8 cellular contexts compared by ENCODE assay signal in the genomic region with DNA sequence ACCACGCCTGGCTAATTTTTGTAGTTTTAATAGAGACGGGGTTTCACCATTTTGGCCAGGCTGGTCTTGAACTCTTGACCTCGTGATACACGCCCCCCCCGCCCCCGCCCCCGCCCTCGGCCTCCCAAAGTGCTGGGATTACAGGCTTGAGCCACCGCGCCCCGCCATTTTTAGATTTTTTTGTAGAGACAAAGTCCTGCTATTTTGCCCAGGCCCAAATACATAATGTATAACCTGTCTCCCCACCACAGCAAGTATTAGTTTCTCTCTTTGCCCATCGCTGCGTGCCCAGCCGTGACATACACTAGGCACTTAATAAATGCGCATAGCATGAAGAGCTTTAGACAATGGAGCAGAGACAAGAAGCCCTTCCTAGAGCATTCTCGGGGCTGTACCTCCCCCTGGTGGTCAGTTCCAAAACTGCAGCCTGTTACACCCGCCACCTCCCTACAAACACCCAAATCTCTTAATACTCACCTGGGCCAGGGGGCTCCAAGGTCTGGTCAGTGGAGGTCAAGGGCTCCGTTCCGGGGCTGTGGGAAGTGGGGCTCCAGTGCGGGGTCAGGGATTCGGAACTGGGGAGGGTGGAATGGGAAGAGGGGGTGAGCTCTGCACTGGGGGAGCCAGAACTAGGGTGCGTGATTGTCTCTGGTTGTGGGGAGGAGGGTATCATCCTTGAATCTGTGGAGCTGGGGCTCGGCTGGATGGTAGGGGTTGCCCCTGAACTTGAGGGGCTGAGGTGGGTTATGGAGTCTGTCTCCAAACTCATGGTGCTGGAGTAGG. TPM values are rescaled to one million over a fixed set of nuclear protein-coding genes. Genes with fewer than 3 reads are reported as not detected.
DNase-seq lines count a peak whose midpoint lies in the region; ATAC-seq and TF ChIP-seq lines count a peak whose summit lies in the region.

No MANE protein-coding gene starts in this region.

- no peak for TF ChIP-seq POLR2A in stomach (IDR thresholded peaks at IDR 0.05)

- no peak overlapping the region for H3K4me3 ChIP-seq in fibroblast of mammary gland (ENCODE audit: control insufficient read depth, low read depth, low read length)
- no peak overlapping the region for H3K4me3 ChIP-seq in stomach

- peak; percentile 74 for DNase-seq in COLO668 (lab: John Stamatoyannopoulos, UW; ENCODE audit: unreplicated experiment)
- peak in 63 of 76 experiments; percentile 13 to 84 (median 59) for DNase-seq in HUDEP-2 (lab: John Stamatoyannopoulos, UW; ENCODE audit: unreplicated experiment in 76 of 76)
- DNase-seq in OCI-M1 (lab: John Stamatoyannopoulos, UW): peak; percentile 85
- DNase-seq in activated T-cell treated with anti-CD3 and anti-CD28 coated beads, Interleukin-2, amount 50 U/mL, for 1 hour: peak; percentile 86
- peak; percentile 64 for DNase-seq in fibroblast of mammary gland (ENCODE audit: low read depth)
- peak; percentile 80 for DNase-seq in neural crest cell (ENCODE audit: low read depth, low spot score)
- DNase-seq in stomach: peak; percentile 86

- H3K4me1 ChIP-seq in stomach: peaks cover 0 to 20% (median 9%) of the 10 kb centered on the region in 4 donors

- H3K27me3 ChIP-seq in stomach: peaks cover 0 to 24% (median 0%) of the 10 kb centered on the region in 3 donors

- WGBS in stomach, 5 donors: 15 to 24% (median 20%) methylated on average over 21 to 23 of the region's 23 CpGs

- intact Hi-C loops in stomach (cut with DNase I; ENCODE audit: low total_unique reads): loop anchor here (5.0 kb wide), 2 partner anchors 39 to 139 kb away; no protein-coding TSS in a partner anchor

- H3K27ac Mint-ChIP-seq in neural crest cell (ENCODE audit: unreplicated experiment): no peak overlapping the region

- TF ChIP-seq EP300 in stomach (IDR thresholded peaks at IDR 0.05): no peak

- no peaks in the 10 kb centered on the region for H3K9me3 Mint-ChIP-seq in neural crest cell

- H3K27me3 Mint-ChIP-seq in neural crest cell (ENCODE audit: low read depth): peaks cover 31% of the 10 kb centered on the region

- no peaks in the 10 kb centered on the region for H3K9me3 ChIP-seq in stomach

- H3K36me3 Mint-ChIP-seq in neural crest cell (ENCODE audit: low read depth): no peaks in the 10 kb centered on the region

- ATAC-seq in GM18907 (IDR thresholded peaks at IDR 0.05; ENCODE audit: unreplicated experiment): no peak

- no peak overlapping the region for H3K27ac ChIP-seq in stomach

- no peak overlapping the region for H3K4me3 Mint-ChIP-seq in neural crest cell

- TF ChIP-seq CTCF in fibroblast of mammary gland (conservative IDR thresholded peaks at IDR 0.05; ENCODE audit: control insufficient read depth, insufficient read depth, low read depth, low read length): peak; percentile 91
- TF ChIP-seq CTCF in neural crest cell (conservative IDR thresholded peaks at IDR 0.05): peak; percentile 95
- TF ChIP-seq CTCF in stomach (IDR thresholded peaks at IDR 0.05): peak in 6 of 7 experiments; percentile 73 to 98 (median 96)

- peaks cover 0 to 2% (median 0%) of the 10 kb centered on the region in 4 donors for H3K36me3 ChIP-seq in stomach

- H3K4me1 Mint-ChIP-seq in neural crest cell: no peaks in the 10 kb centered on the region

RNA-seq across cellular contexts. Expression of a gene that starts 22.5 kb away (rescaled TPM):
- 2.2 and 2.5 TPM in 2 replicates for total RNA-seq in neural crest cell
- 10 to 100 TPM in 1 of 5 donors, 1 to 10 TPM in 3, not detected in 1; 2.4 to 35.7 (median 4.0) TPM for total RNA-seq in stomach
- 1 to 10 TPM; 1.4 to 2.7 (median 2.6) TPM for polyA plus RNA-seq in stomach

RNA-seq across cellular contexts. Expression of a gene that starts 25.5 kb away (rescaled TPM):
- total RNA-seq in neural crest cell (0.09 and 0.25 TPM in 2 replicates), stomach (10 to 100 TPM in 3 of 5 donors, 1 to 10 TPM in 1, under 1 TPM in 1; 0.87 to 25.4 (median 11.4) TPM)
- under 1 TPM in 1 of 3 donors, not detected in 2; 0.95 TPM for polyA plus RNA-seq in stomach

RNA-seq across cellular contexts. Expression of a gene that starts 29.6 kb away (rescaled TPM):
- total RNA-seq in neural crest cell (73.6 and 85.1 TPM in 2 replicates), stomach (1,000 to 10,000 TPM in 2 of 5 donors, 100 to 1,000 TPM in 3; 118 to 1,659 (median 737) TPM)
- polyA plus RNA-seq in stomach: 100 to 1,000 TPM in 2 of 3 donors, 10 to 100 TPM in 1; 78.6 to 272 (median 102) TPM

RNA-seq across cellular contexts. Expression of a gene that starts 47.9 kb away (rescaled TPM):
- total RNA-seq in neural crest cell (9.2 and 9.9 TPM in 2 replicates), stomach (1 to 10 TPM in 3 of 5 donors, under 1 TPM in 1, not detected in 1; 0.87 to 2.2 (median 1.7) TPM)
- 1 to 10 TPM; 1.4 to 2.2 (median 2.0) TPM for polyA plus RNA-seq in stomach

RNA-seq across cellular contexts. Expression of a gene that starts 58.8 kb away (rescaled TPM):
- total RNA-seq in neural crest cell (16.9 and 17.2 TPM in 2 replicates), stomach (100 to 1,000 TPM in 1 of 5 donors, 10 to 100 TPM in 2, 1 to 10 TPM in 2; 5.9 to 200 (median 13.0) TPM)
- 10 to 100 TPM; 11.6 to 15.4 (median 13.3) TPM for polyA plus RNA-seq in stomach
